In the genomic region with DNA sequence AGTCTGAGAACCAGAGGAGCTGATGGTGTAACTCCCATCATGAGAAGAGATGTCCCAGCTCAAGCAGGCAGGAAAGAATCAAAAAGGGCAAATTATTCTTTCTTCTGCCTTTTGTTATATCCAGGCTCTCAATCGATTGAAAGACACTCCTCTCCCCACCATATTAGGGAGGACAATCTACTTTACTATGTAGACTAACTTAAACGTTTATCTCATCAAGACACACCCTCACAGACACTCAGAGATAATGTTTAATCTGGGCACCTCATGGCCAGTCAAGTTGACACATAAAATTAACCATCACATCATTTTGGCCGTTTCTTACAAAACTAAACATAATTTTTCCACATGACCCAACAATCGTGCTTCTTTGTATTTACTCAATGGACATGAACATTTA, we compare ENCODE assay signal across 6 cellular contexts.
"Had no signal": no experiment of that assay in that cellular context is flagged by ENCODE, and none has a peak within 500 bp of the region (broad histone marks: within the 10 kb centered on the region; RNA-seq: fewer than 3 reads in every experiment).

No MANE protein-coding gene starts in this region.

- H2AFZ ChIP-seq: GM23338 had no signal

- H3K9me3 ChIP-seq: HAP-1 had no signal

- H3K4me3 ChIP-seq: GM23338, HAP-1 had no signal

- ATAC-seq: GM23338, HCT116 had no signal

- H3K4me2 ChIP-seq: GM23338 had no signal

- DNase-seq: HFFc6, IMR-90, KBM-7 had no signal

- H3K4me1 ChIP-seq: HAP-1 had no signal

- H3K36me3 ChIP-seq: HAP-1 had no signal
